8 cellular contexts compared by ENCODE assay signal in the genomic region with DNA sequence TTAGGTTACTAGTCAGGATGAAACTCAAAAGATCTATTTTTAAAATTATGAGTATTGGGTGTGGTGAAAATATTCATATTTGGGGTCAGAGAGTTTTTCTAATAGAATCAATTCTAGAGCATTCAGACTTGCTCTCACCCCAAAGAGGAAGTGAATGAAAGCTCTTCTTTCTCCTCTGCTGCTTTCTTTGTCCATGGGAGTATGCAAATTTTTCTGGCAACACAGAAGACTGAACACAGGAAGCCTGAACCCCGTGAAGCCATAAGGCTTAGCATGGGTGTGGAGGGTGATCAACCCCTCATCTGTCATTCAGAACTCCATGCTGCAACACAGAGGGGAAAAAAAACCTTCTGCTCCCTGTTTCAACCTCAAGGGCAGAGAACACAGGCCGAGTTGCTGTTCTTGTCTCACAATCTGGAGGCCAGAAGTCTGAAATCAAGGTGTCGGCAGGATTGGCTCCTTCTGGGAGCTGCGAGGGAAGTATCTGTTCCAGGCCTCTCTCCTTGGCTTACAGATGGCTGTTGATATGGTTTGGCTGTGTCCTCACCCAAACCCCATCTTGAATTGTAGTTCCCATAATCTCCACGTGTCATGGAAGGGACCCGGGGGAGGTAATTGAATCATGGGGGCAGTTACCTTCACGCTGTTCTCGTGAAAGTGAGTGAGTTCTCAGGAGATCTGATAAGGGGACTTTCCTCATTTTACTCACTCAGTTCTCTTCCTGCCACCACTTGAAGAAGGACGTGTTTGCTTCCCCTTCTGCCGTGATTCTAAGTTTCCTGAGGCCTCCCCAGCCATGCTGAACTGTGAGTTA. TPM values are rescaled to one million over a fixed set of nuclear protein-coding genes. Genes with fewer than 3 reads are reported as not detected.
DNase-seq lines count a peak whose midpoint lies in the region; ATAC-seq and TF ChIP-seq lines count a peak whose summit lies in the region.

No MANE protein-coding gene starts in this region.

- H3K27me3 ChIP-seq in left ventricle myocardium inferior (ENCODE audit: low read depth) = no peaks in the 10 kb centered on the region

- H3K4me3 Mint-ChIP-seq in activated naive CD8-positive, alpha-beta T cell treated with anti-CD3 and anti-CD28 coated beads, Interleukin-2, amount 50 U/mL, for 24 hours = peak overlapping the region; percentile 94

- no peaks in the 10 kb centered on the region for H3K9me3 ChIP-seq in left ventricle myocardium inferior (replicated peaks)

- H3K4me1 ChIP-seq in left ventricle myocardium inferior = no peaks in the 10 kb centered on the region

- peaks cover 79% of the 10 kb centered on the region for H3K4me1 Mint-ChIP-seq in activated naive CD8-positive, alpha-beta T cell treated with anti-CD3 and anti-CD28 coated beads, Interleukin-2, amount 50 U/mL, for 24 hours

- ATAC-seq in left cardiac atrium = peak; percentile 42 to 55
- ATAC-seq in HG03342 (IDR thresholded peaks at IDR 0.05; ENCODE audit: unreplicated experiment) = peak; percentile 83
- ATAC-seq in activated naive CD8-positive, alpha-beta T cell treated with anti-CD3 and anti-CD28 coated beads, Interleukin-2, amount 50 U/mL, for 24 hours = peak; percentile 78
- no peak for ATAC-seq in Right ventricle myocardium superior (ENCODE audit: poor library complexity)

- peak overlapping the region; percentile 100 for H3K27ac Mint-ChIP-seq in activated naive CD8-positive, alpha-beta T cell treated with anti-CD3 and anti-CD28 coated beads, Interleukin-2, amount 50 U/mL, for 24 hours

- no peak overlapping the region for H3K27ac ChIP-seq in left ventricle myocardium inferior (replicated peaks)

- H3K27me3 Mint-ChIP-seq in activated naive CD8-positive, alpha-beta T cell treated with anti-CD3 and anti-CD28 coated beads, Interleukin-2, amount 50 U/mL, for 24 hours = no peaks in the 10 kb centered on the region

- DNase-seq in left cardiac atrium = no peak
- no peak for DNase-seq in left ventricle myocardium inferior
- peak; percentile 46 for DNase-seq in T follicular helper cell (ENCODE audit: low read depth)
- DNase-seq in activated naive CD8-positive, alpha-beta T cell treated with anti-CD3 and anti-CD28 coated beads, Interleukin-2, amount 50 U/mL, for 24 hours = peak; percentile 66
- peak; percentile 46 for DNase-seq in putamen (ENCODE audit: low spot score)
- DNase-seq in NCI-H1694 treated with DMSO at 0.1 percent for 48 hours (lab: John Stamatoyannopoulos, UW) = no peak
- DNase-seq in Right ventricle myocardium superior = no peak

- no peaks in the 10 kb centered on the region for H3K36me3 ChIP-seq in left ventricle myocardium inferior

- H3K36me3 Mint-ChIP-seq in activated naive CD8-positive, alpha-beta T cell treated with anti-CD3 and anti-CD28 coated beads, Interleukin-2, amount 50 U/mL, for 24 hours (ENCODE audit: low read depth) = peaks cover 39% of the 10 kb centered on the region

- TF ChIP-seq CTCF in left ventricle myocardium inferior (IDR thresholded peaks at IDR 0.05; ENCODE audit: borderline replicate concordance) = no peak

- H3K4me3 ChIP-seq in left ventricle myocardium inferior = no peak overlapping the region

- intact Hi-C loops in left cardiac atrium (cut with DNase I) = no loop called here
- intact Hi-C loops in left ventricle myocardium inferior (cut with micrococcal nuclease) = no loop called here
- intact Hi-C loops in Right ventricle myocardium superior (cut with DNase I) = no loop called here

- H3K9me3 Mint-ChIP-seq in activated naive CD8-positive, alpha-beta T cell treated with anti-CD3 and anti-CD28 coated beads, Interleukin-2, amount 50 U/mL, for 24 hours = peaks cover 8% of the 10 kb centered on the region

RNA-seq across cellular contexts. Expression of a gene that starts 33.7 kb away (rescaled TPM):
- total RNA-seq in left cardiac atrium (10 to 100 TPM; 75.0 to 93.3 TPM), left ventricle myocardium inferior (35.9 TPM), Right ventricle myocardium superior (46.2 TPM)

Comparison
In these comparisons a context has a peak if more than half of its experiments do, and no peak if none do; other contexts are left out.
1. DNase-seq: peak in T follicular helper cell (single experiment), activated naive CD8-positive, alpha-beta T cell treated with anti-CD3 and anti-CD28 coated beads, Interleukin-2, amount 50 U/mL, for 24 hours (single experiment) and putamen (single experiment); none in left cardiac atrium (single experiment), left ventricle myocardium inferior (single experiment), NCI-H1694 treated with DMSO at 0.1 percent for 48 hours (single experiment) and Right ventricle myocardium superior (single experiment).